Comparison of ENCODE assay signal across 8 cellular contexts in the genomic region with DNA sequence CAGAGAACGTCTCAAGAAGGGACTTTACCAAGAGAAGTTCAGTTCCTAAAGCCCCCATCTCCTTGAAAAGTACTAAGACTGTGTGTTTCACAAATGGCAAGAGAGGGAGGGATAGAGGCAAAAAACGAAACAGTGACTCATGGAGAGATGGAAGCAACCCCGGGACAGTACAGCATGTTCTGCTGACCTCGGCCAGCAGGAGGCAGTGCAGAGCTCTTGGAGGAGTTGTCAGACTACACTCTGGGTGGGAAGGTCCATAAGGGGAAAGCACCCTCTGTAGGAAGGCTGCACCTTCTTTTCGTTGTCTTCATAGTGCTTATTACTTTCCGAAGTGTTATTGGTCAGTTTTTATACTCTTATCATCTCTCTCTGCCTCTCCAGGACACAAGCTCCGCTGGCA.
A peak's percentile ranks its signal among the peaks of the same experiment; 100 is the strongest.
DNase-seq lines count a peak whose midpoint lies in the region; FAIRE-seq and TF ChIP-seq lines count a peak whose summit lies in the region.

No MANE protein-coding gene starts in this region.

- peaks cover 3% of the 10 kb centered on the region for H3K9me3 ChIP-seq in astrocyte (ENCODE audit: insufficient read depth, low read depth, low read length)

- no peaks in the 10 kb centered on the region for H3K4me1 ChIP-seq in astrocyte (ENCODE audit: insufficient read depth, low read length)

- FAIRE-seq in astrocyte (lab: Jason Lieb, UNC): no peak

- H3K27ac ChIP-seq in astrocyte (ENCODE audit: low read depth, low read length): no peak overlapping the region

- no peak overlapping the region for H3K27ac Mint-ChIP-seq in astrocyte (ENCODE audit: unreplicated experiment)

- DNase-seq in DMS53 (lab: John Stamatoyannopoulos, UW): peak; percentile 52
- no peak for DNase-seq in DMS53 treated with DMSO at 0.1 percent for 48 hours (lab: John Stamatoyannopoulos, UW; ENCODE audit: unreplicated experiment)
- DNase-seq in HT1080 (ENCODE audit: low read depth): peak; percentile 73
- DNase-seq in T-helper 2 cell: peak; percentile 23 to 67 (median 47)
- peak; percentile 4 for DNase-seq in astrocyte (ENCODE audit: low read depth)
- no peak for DNase-seq in kidney epithelial cell (ENCODE audit: low read depth)
- peak; percentile 68 to 72 for DNase-seq in stimulated activated CD8-positive, alpha-beta memory T cell treated with anti-CD3 and anti-CD28 coated beads, Interleukin-15, amount 100 ng/mL, for 48 hours (ENCODE audit: low read depth in 2 of 2)
- DNase-seq in HK-2 (ENCODE audit: unreplicated experiment): no peak

- H3K27me3 ChIP-seq in astrocyte (ENCODE audit: insufficient read depth, low read length) (peaks cover 16% of the 10 kb centered on the region), kidney epithelial cell (ENCODE audit: control insufficient read depth, insufficient read depth, low read length) (peaks cover 2% of the 10 kb centered on the region)

- H3K4me3 ChIP-seq in astrocyte (ENCODE audit: insufficient read depth, low read depth, low read length) (no peak overlapping the region), kidney epithelial cell (ENCODE audit: low read depth, low read length) (no peak overlapping the region)

- H3K4me3 Mint-ChIP-seq in astrocyte (ENCODE audit: unreplicated experiment): no peak overlapping the region

- no peaks in the 10 kb centered on the region for H3K9me3 Mint-ChIP-seq in astrocyte (ENCODE audit: unreplicated experiment)

- H3K79me2 ChIP-seq in astrocyte (ENCODE audit: insufficient read depth, low read length): no peaks in the 10 kb centered on the region

- peak; percentile 46 for TF ChIP-seq CTCF in astrocyte (IDR thresholded peaks at IDR 0.05; ENCODE audit: insufficient read depth, low read depth, low read length)
- peak; percentile 60 for TF ChIP-seq CTCF in kidney epithelial cell (IDR thresholded peaks at IDR 0.05; ENCODE audit: insufficient read depth, low read length, poor library complexity, severe bottlenecking)

- no peaks in the 10 kb centered on the region for H4K20me1 ChIP-seq in astrocyte (ENCODE audit: insufficient read depth, low read length)

- no peaks in the 10 kb centered on the region for H3K4me1 Mint-ChIP-seq in astrocyte (ENCODE audit: low read depth, unreplicated experiment)

- no peaks in the 10 kb centered on the region for H3K36me3 Mint-ChIP-seq in astrocyte (ENCODE audit: low read depth, unreplicated experiment)

- H3K9ac ChIP-seq in astrocyte (ENCODE audit: low read length): no peak overlapping the region

- H3K27me3 Mint-ChIP-seq in astrocyte (ENCODE audit: low read depth, unreplicated experiment): peaks cover 3% of the 10 kb centered on the region

- H2AFZ ChIP-seq in astrocyte (ENCODE audit: low read depth, low read length): no peak overlapping the region

- no peak overlapping the region for H3K4me2 ChIP-seq in astrocyte (ENCODE audit: low read length)

- H3K36me3 ChIP-seq in astrocyte (ENCODE audit: insufficient read depth, low read length): no peaks in the 10 kb centered on the region
- H3K36me3 ChIP-seq in kidney epithelial cell (ENCODE audit: control insufficient read depth, insufficient read depth, low read length): no peaks in the 10 kb centered on the region

Comparison
In these comparisons a context has a peak if more than half of its experiments do, and no peak if none do; other contexts are left out.
1. DNase-seq: peak in DMS53 (single experiment), HT1080 (single experiment), T-helper 2 cell (5 of 5), astrocyte (single experiment) and stimulated activated CD8-positive, alpha-beta memory T cell treated with anti-CD3 and anti-CD28 coated beads, Interleukin-15, amount 100 ng/mL, for 48 hours (2 of 2); none in DMS53 treated with DMSO at 0.1 percent for 48 hours (single experiment), kidney epithelial cell (single experiment) and HK-2 (single experiment).